In genomic region chr16:87851601-87852000, GRCh38 we compare ENCODE assay signal across 2 cellular contexts.
TF ChIP-seq lines count a peak whose summit lies in the region.

No MANE protein-coding gene starts in this region.

TF ChIP-seq in IMR-90, 13 proteins besides CTCF, POLR2A, EP300 and RAD21:
- no peak for TF ChIP-seq MAZ (IDR thresholded peaks at IDR 0.05; ENCODE audit: borderline replicate concordance, low read depth, low read length)
- no peak for TF ChIP-seq CHD1 (IDR thresholded peaks at IDR 0.05; ENCODE audit: low read depth, low read length)
- no peak for TF ChIP-seq MXI1 (IDR thresholded peaks at IDR 0.05; ENCODE audit: borderline replicate concordance, low read depth, low read length)
- TF ChIP-seq BHLHE40 (IDR thresholded peaks at IDR 0.05; ENCODE audit: low read depth, low read length) = no peak
- TF ChIP-seq NFE2L2 (IDR thresholded peaks at IDR 0.05; ENCODE audit: low read depth, low read length) = no peak
- no peak for TF ChIP-seq MAFK (IDR thresholded peaks at IDR 0.05; ENCODE audit: low read depth, low read length)
- no peak for TF ChIP-seq RCOR1 (IDR thresholded peaks at IDR 0.05; ENCODE audit: insufficient replicate concordance, low read length)
- no peak for TF ChIP-seq FOS (IDR thresholded peaks at IDR 0.05; ENCODE audit: low read depth, low read length)
- TF ChIP-seq CEBPB (IDR thresholded peaks at IDR 0.05; ENCODE audit: low read depth, low read length) = no peak
- TF ChIP-seq USF2 (IDR thresholded peaks at IDR 0.05; ENCODE audit: low read depth, low read length) = no peak
- TF ChIP-seq RFX5 (IDR thresholded peaks at IDR 0.05; ENCODE audit: low read depth, low read length) = no peak
- TF ChIP-seq, protein P1, sequence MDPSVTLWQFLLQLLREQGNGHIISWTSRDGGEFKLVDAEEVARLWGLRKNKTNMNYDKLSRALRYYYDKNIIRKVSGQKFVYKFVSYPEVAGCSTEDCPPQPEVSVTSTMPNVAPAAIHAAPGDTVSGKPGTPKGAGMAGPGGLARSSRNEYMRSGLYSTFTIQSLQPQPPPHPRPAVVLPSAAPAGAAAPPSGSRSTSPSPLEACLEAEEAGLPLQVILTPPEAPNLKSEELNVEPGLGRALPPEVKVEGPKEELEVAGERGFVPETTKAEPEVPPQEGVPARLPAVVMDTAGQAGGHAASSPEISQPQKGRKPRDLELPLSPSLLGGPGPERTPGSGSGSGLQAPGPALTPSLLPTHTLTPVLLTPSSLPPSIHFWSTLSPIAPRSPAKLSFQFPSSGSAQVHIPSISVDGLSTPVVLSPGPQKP (IDR thresholded peaks at IDR 0.05; ENCODE audit: borderline replicate concordance, low read depth, low read length) = no peak
- TF ChIP-seq SMC3 (IDR thresholded peaks at IDR 0.05; ENCODE audit: low read depth, low read length) = no peak

TF ChIP-seq in H1, 55 proteins besides CTCF, POLR2A, EP300 and RAD21:
- TF ChIP-seq GABPA (IDR thresholded peaks at IDR 0.05; ENCODE audit: borderline replicate concordance, insufficient read depth, low read length) = no peak
- TF ChIP-seq, protein P2, sequence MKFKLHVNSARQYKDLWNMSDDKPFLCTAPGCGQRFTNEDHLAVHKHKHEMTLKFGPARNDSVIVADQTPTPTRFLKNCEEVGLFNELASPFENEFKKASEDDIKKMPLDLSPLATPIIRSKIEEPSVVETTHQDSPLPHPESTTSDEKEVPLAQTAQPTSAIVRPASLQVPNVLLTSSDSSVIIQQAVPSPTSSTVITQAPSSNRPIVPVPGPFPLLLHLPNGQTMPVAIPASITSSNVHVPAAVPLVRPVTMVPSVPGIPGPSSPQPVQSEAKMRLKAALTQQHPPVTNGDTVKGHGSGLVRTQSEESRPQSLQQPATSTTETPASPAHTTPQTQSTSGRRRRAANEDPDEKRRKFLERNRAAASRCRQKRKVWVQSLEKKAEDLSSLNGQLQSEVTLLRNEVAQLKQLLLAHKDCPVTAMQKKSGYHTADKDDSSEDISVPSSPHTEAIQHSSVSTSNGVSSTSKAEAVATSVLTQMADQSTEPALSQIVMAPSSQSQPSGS (IDR thresholded peaks at IDR 0.05; ENCODE audit: low read length) = no peak
- no peak for TF ChIP-seq CHD7 (IDR thresholded peaks at IDR 0.05; ENCODE audit: insufficient replicate concordance, low read length)
- no peak for TF ChIP-seq CEBPB (IDR thresholded peaks at IDR 0.05; ENCODE audit: low read depth, low read length)
- TF ChIP-seq BCL11A (IDR thresholded peaks at IDR 0.05; ENCODE audit: low read depth in 2 of 2, low read length in 2 of 2) = no peak
- TF ChIP-seq HDAC6 (IDR thresholded peaks at IDR 0.05; ENCODE audit: low read depth, low read length) = no peak
- no peak for TF ChIP-seq JUN (IDR thresholded peaks at IDR 0.05; ENCODE audit: low read depth, low read length)
- no peak for TF ChIP-seq BACH1 (IDR thresholded peaks at IDR 0.05; ENCODE audit: low read length)
- TF ChIP-seq SP2 (IDR thresholded peaks at IDR 0.05; ENCODE audit: low read length) = no peak
- no peak for TF ChIP-seq CBX5 (IDR thresholded peaks at IDR 0.05; ENCODE audit: low read depth, low read length)
